Comparison of ENCODE assay signal across 8 cellular contexts in genomic region chr10:73997806-73998622, GRCh38. TPM values are rescaled to one million over a fixed set of nuclear protein-coding genes. Genes with fewer than 3 reads are reported as not detected.
DNase-seq lines count a peak whose midpoint lies in the region; ATAC-seq and TF ChIP-seq lines count a peak whose summit lies in the region.

VCL (plus strand) TSS chr10:73998116; CDS start chr10:73998208, 92 bp downstream.

- CTCF ChIA-PET in AG04450 (lab: Charles Lee) (interaction anchor here (0.5 to 5.1 kb wide), 4 partner anchors 11 to 111 kb away, joined by 4 to 32 read pairs (median 5); no protein-coding TSS in a partner anchor), WTC11 (lab: Charles Lee) (interaction anchor here (0.6 to 4.5 kb wide), 8 partner anchors 28 to 118 kb away, joined by 4 to 33 read pairs (median 9); no protein-coding TSS in a partner anchor)

- peak within 1 kb of the TSS; percentile 100 for H3K27ac Mint-ChIP-seq in WTC11

- H3K27me3 Mint-ChIP-seq in WTC11 (ENCODE audit: low read depth), result peaks cover 2% of the 10 kb centered on the region; the same call in 1 of the 2 replicates

- ATAC-seq in GM18909 (IDR thresholded peaks at IDR 0.05; ENCODE audit: poor library complexity, unreplicated experiment) (peak; percentile 97), HG03175 (IDR thresholded peaks at IDR 0.05; ENCODE audit: unreplicated experiment) (peak; percentile 97), WTC11 (peak; percentile 93)

- H3K9me3 Mint-ChIP-seq in WTC11, result no peaks in the 10 kb centered on the region

- H3K4me3 ChIP-seq in AG04450 (ENCODE audit: low read depth, low read length) (peak within 1 kb of the TSS; percentile 94), cardiac fibroblast (replicated peaks in 1 of 2; ENCODE audit: low read depth in 2 of 2, low read length in 2 of 2) (peak within 1 kb of the TSS; percentile 96 to 97)

- peak within 1 kb of the TSS; percentile 98 for H3K4me3 Mint-ChIP-seq in WTC11

- H3K36me3 Mint-ChIP-seq in WTC11, result peaks cover 38% of the 10 kb centered on the region

- TF ChIP-seq CTCF in AG04450 (IDR thresholded peaks at IDR 0.05; ENCODE audit: low read depth, low read length) (no peak), WTC11 (IDR thresholded peaks at IDR 0.05) (no peak), cardiac fibroblast (IDR thresholded peaks at IDR 0.05; ENCODE audit: low read depth, low read length) (no peak)

- no peaks in the 10 kb centered on the region; the same call in 1 of the 2 replicates for H3K9me3 ChIP-seq in AG04450 (ENCODE audit: control insufficient read depth, insufficient read depth, low read length)

- H3K27ac ChIP-seq in AG04450 (ENCODE audit: low read depth, low read length), result peak within 1 kb of the TSS; percentile 90

- POLR2A ChIA-PET in AG04450 (lab: Yijun Ruan, JAX), result interaction anchor here (0.6 to 4.0 kb wide), 11 partner anchors 10 to 110 kb away, joined by 3 to 31 read pairs (median 9); no protein-coding TSS in a partner anchor
- POLR2A ChIA-PET in WTC11 (lab: Charles Lee), result interaction anchor here (0.5 to 9.2 kb wide), 13 partner anchors 8 to 942 kb away, joined by 3 to 140 read pairs (median 3); partner anchors contain the start of genes ADK and AP3M1

- peak; percentile 96 for DNase-seq in AG04450 (ENCODE audit: low read depth, low spot score)
- peak; percentile 97 for DNase-seq in NCI-H226
- peak; percentile 99 for DNase-seq in WTC11 (ENCODE audit: low spot score)
- peak; percentile 99 for DNase-seq in cardiac fibroblast (ENCODE audit: low read depth in 2 of 2)
- DNase-seq in iPS-NIHi7 (ENCODE audit: extremely low spot score), result peak; percentile 97
- peak; percentile 96 for DNase-seq in smooth muscle cell of the brain vasculature (ENCODE audit: low read depth, low spot score)

- no peaks in the 10 kb centered on the region for H3K27me3 ChIP-seq in AG04450 (ENCODE audit: control insufficient read depth, insufficient read depth, low read length)

- peaks cover 41% of the 10 kb centered on the region for H3K4me1 Mint-ChIP-seq in WTC11

TF ChIP-seq in WTC11, 78 proteins besides CTCF, POLR2A, EP300 and RAD21 (continues in another document):
- peak; percentile 72; the same call in 1 of the 2 replicates for TF ChIP-seq FOXP4 (CRISPR knock-in tag; IDR thresholded peaks at IDR 0.05)
- no peak for TF ChIP-seq ATF2 (CRISPR knock-in tag; IDR thresholded peaks at IDR 0.05; ENCODE audit: borderline replicate concordance, low read depth)
- TF ChIP-seq SP1 (CRISPR knock-in tag; conservative IDR thresholded peaks at IDR 0.05), result peak; percentile 89
- TF ChIP-seq TEAD4 (CRISPR knock-in tag; IDR thresholded peaks at IDR 0.05), result peak; percentile 71; the same call in 1 of the 2 replicates
- peak; percentile 78; the same call in 1 of the 2 replicates for TF ChIP-seq SMAD4 (CRISPR knock-in tag; IDR thresholded peaks at IDR 0.05)
- no peak for TF ChIP-seq ZSCAN18 (CRISPR knock-in tag; IDR thresholded peaks at IDR 0.05)
- no peak for TF ChIP-seq TCF7 (CRISPR knock-in tag; IDR thresholded peaks at IDR 0.05; ENCODE audit: low read depth)
- no peak for TF ChIP-seq ATF6 (CRISPR knock-in tag; IDR thresholded peaks at IDR 0.05)
- TF ChIP-seq FOXJ3 (CRISPR knock-in tag; IDR thresholded peaks at IDR 0.05; ENCODE audit: borderline replicate concordance), result no peak
- TF ChIP-seq NFE2L1 (CRISPR knock-in tag; IDR thresholded peaks at IDR 0.05), result no peak
- no peak for TF ChIP-seq ZNF263 (CRISPR knock-in tag; IDR thresholded peaks at IDR 0.05; ENCODE audit: low read depth)
- no peak for TF ChIP-seq NR1H2 (CRISPR knock-in tag; IDR thresholded peaks at IDR 0.05)
- TF ChIP-seq E2F5 (CRISPR knock-in tag; IDR thresholded peaks at IDR 0.05), result peak; percentile 61
- TF ChIP-seq OVOL2 (CRISPR knock-in tag; IDR thresholded peaks at IDR 0.05; ENCODE audit: borderline replicate concordance), result no peak
- no peak for TF ChIP-seq NR3C1 (CRISPR knock-in tag; conservative IDR thresholded peaks at IDR 0.05; ENCODE audit: low read depth)
- TF ChIP-seq HMGXB4 (CRISPR knock-in tag; IDR thresholded peaks at IDR 0.05), result 0 out of 2 replicates have a peak, but pooled peaks have one; percentile 42

RNA-seq across cellular contexts. Expression of gene VCL, which starts in this region (rescaled TPM):
- 313 and 327 TPM in 2 replicates for polyA plus RNA-seq in AG04450 (2011; rRNA removed)
- polyA minus RNA-seq in AG04450 (2011; rRNA and poly(A)+ RNA removed), result 306 and 321 TPM in 2 replicates
- total RNA-seq in WTC11 (2021), result 225 to 236 TPM (median 234 TPM) in 3 replicates

Comparison
In these comparisons a context has a peak if more than half of its experiments do, and no peak if none do; other contexts are left out.
1. Peak in every context shown above with its lines: DNase-seq, ATAC-seq, H3K4me3 ChIP-seq and H3K27ac ChIP-seq.